In genomic region chr2:216777637-216778273, GRCh38 we compare ENCODE assay signal across 9 cellular contexts.
A peak's percentile ranks its signal among the peaks of the same experiment; 100 is the strongest.
DNase-seq lines count a peak whose midpoint lies in the region; ATAC-seq and TF ChIP-seq lines count a peak whose summit lies in the region.
"Had no signal": no experiment of that assay in that cellular context is flagged by ENCODE, and none has a peak within 500 bp of the region (broad histone marks: within the 10 kb centered on the region; RNA-seq: fewer than 3 reads in every experiment).

No MANE protein-coding gene starts in this region.

- peak; percentile 54 for DNase-seq in NCI-H2171 treated with DMSO at 0.1 percent for 48 hours (lab: John Stamatoyannopoulos, UW)
- DNase-seq in NCI-H2171 (lab: John Stamatoyannopoulos, UW), result no peak
- DNase-seq in GM20000 (ENCODE audit: low spot score), result peak; percentile 71
- DNase-seq in NCI-H524 treated with DMSO at 0.1 percent for 48 hours (lab: John Stamatoyannopoulos, UW), result peak; percentile 24
- DNase-seq in activated naive CD8-positive, alpha-beta T cell treated with anti-CD3 and anti-CD28 coated beads for 36 hours, result peak; percentile 34
- DNase-seq in kidney epithelial cell (ENCODE audit: low read depth), result no peak
- DNase-seq in midbrain (lab: John Stamatoyannopoulos, UW), result no peak

- no peaks in the 10 kb centered on the region for H3K36me3 Mint-ChIP-seq in activated naive CD8-positive, alpha-beta T cell treated with anti-CD3 and anti-CD28 coated beads for 36 hours
- H3K36me3 Mint-ChIP-seq: CD4-positive, CD25-positive, alpha-beta regulatory T cell had no signal

- H3K36me3 ChIP-seq in kidney epithelial cell (ENCODE audit: control insufficient read depth, insufficient read depth, low read length), result no peaks in the 10 kb centered on the region

- TF ChIP-seq CTCF in GM20000 (IDR thresholded peaks at IDR 0.05; ENCODE audit: extremely low read depth, missing control alignments), result peak; percentile 38
- TF ChIP-seq CTCF in kidney epithelial cell (IDR thresholded peaks at IDR 0.05; ENCODE audit: insufficient read depth, low read length, poor library complexity, severe bottlenecking), result peak; percentile 62

- H3K27me3 ChIP-seq in kidney epithelial cell (ENCODE audit: control insufficient read depth, insufficient read depth, low read length), result no peaks in the 10 kb centered on the region

- H3K4me3 ChIP-seq in kidney epithelial cell (ENCODE audit: low read depth, low read length), result no peak overlapping the region

- peak; percentile 92 for ATAC-seq in HG03457 (IDR thresholded peaks at IDR 0.05; ENCODE audit: unreplicated experiment)

- H3K27me3 Mint-ChIP-seq in activated naive CD8-positive, alpha-beta T cell treated with anti-CD3 and anti-CD28 coated beads for 36 hours, result peaks cover 4% of the 10 kb centered on the region
- H3K27me3 Mint-ChIP-seq: CD4-positive, CD25-positive, alpha-beta regulatory T cell had no signal

- H3K9me3 Mint-ChIP-seq in activated naive CD8-positive, alpha-beta T cell treated with anti-CD3 and anti-CD28 coated beads for 36 hours, result no peaks in the 10 kb centered on the region

- H3K27ac Mint-ChIP-seq in activated naive CD8-positive, alpha-beta T cell treated with anti-CD3 and anti-CD28 coated beads for 36 hours, result no peak overlapping the region
- H3K27ac Mint-ChIP-seq: CD4-positive, CD25-positive, alpha-beta regulatory T cell had no signal

- no peaks in the 10 kb centered on the region for H3K4me1 Mint-ChIP-seq in activated naive CD8-positive, alpha-beta T cell treated with anti-CD3 and anti-CD28 coated beads for 36 hours
- H3K4me1 Mint-ChIP-seq: CD4-positive, CD25-positive, alpha-beta regulatory T cell had no signal

- H3K4me3 Mint-ChIP-seq in activated naive CD8-positive, alpha-beta T cell treated with anti-CD3 and anti-CD28 coated beads for 36 hours, result no peak overlapping the region
- H3K4me3 Mint-ChIP-seq: CD4-positive, CD25-positive, alpha-beta regulatory T cell had no signal

Comparison
In these comparisons a context has a peak if more than half of its experiments do, and no peak if none do; other contexts are left out.
1. DNase-seq: peak in NCI-H2171 treated with DMSO at 0.1 percent for 48 hours (single experiment), GM20000 (single experiment), NCI-H524 treated with DMSO at 0.1 percent for 48 hours (single experiment) and activated naive CD8-positive, alpha-beta T cell treated with anti-CD3 and anti-CD28 coated beads for 36 hours (single experiment); none in NCI-H2171 (single experiment), kidney epithelial cell (single experiment) and midbrain (single experiment).